Comparison of ENCODE assay signal across 13 cellular contexts in the genomic region with DNA sequence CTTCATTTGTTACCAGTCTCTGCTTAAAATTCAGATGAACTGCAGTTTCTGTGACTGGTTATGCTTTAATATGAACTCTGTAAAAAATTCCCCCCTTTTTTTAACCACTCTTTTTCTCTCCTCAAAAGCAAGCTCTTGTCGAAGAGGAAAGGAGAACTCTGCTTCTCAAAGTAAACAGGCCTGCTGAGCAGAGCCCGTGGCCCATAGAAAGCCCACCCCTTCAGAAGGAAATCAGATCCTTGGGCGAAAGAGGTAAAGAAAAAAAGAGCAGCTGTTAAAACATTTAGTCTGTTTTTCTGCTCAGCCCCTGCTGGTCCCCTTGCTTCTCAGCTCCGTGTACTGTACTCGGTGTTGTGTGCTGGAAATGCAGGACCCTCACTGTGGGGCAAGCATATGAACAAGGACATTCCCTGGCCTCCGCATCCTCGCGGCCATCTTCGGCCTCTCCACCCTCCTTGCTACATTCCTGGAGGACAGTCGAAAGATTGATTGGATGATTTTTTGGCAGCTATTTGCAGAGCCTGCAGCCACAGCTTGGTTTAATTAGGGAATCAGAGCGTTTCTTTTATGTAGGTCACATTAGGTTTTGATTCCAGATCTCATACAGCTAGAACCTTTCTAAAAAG.
DNase-seq lines count a peak whose midpoint lies in the region; FAIRE-seq and TF ChIP-seq lines count a peak whose summit lies in the region.
"Had no signal": no experiment of that assay in that cellular context is flagged by ENCODE, and none has a peak within 500 bp of the region (broad histone marks: within the 10 kb centered on the region; RNA-seq: fewer than 3 reads in every experiment).

No MANE protein-coding gene starts in this region.

- H3K27ac Mint-ChIP-seq in brain: peak overlapping the region; percentile 25 to 92 (median 91)
- H3K27ac Mint-ChIP-seq: dendritic cell treated with granulocyte-macrophage colony-stimulating factor and Interleukin-4, amounts not matched to agents 40 ng/mL and 50 ng/mL, for 4 days had no signal

- no peaks in the 10 kb centered on the region for H3K79me2 ChIP-seq in keratinocyte (ENCODE audit: control insufficient read depth, insufficient read depth, low read length)

- H3K4me2 ChIP-seq in keratinocyte (ENCODE audit: control insufficient read depth, extremely low read depth, insufficient read depth, low read depth, low read length): peak overlapping the region; percentile 54

- peak overlapping the region; percentile 27 to 71 (median 61) for H3K4me3 Mint-ChIP-seq in brain
- H3K4me3 Mint-ChIP-seq: dendritic cell treated with granulocyte-macrophage colony-stimulating factor and Interleukin-4, amounts not matched to agents 40 ng/mL and 50 ng/mL, for 4 days had no signal

- H3K9me3 ChIP-seq in keratinocyte (ENCODE audit: control insufficient read depth, low read depth, low read length) (no peaks in the 10 kb centered on the region), uterus (no peaks in the 10 kb centered on the region), small intestine (ENCODE audit: control insufficient read depth, low read depth) (no peaks in the 10 kb centered on the region)
- no peaks in the 10 kb centered on the region for H3K9me3 ChIP-seq in effector memory CD4-positive, alpha-beta T cell (ENCODE audit: control insufficient read depth, low read length)
- H3K9me3 ChIP-seq: lower lobe of right lung had no signal

- H3K9ac ChIP-seq in keratinocyte (ENCODE audit: control insufficient read depth, extremely low read depth, insufficient read depth, low read length): no peak overlapping the region

- peak; percentile 48 to 49 for DNase-seq in NCI-H2081 (lab: John Stamatoyannopoulos, UW)
- no peak for DNase-seq in NCI-H2081 treated with DMSO at 0.1 percent for 48 hours (lab: John Stamatoyannopoulos, UW)
- DNase-seq in keratinocyte (ENCODE audit: low read depth, low spot score): no peak
- peak; percentile 16 to 41 for DNase-seq in uterus
- DNase-seq in central memory CD4-positive, alpha-beta T cell: no peak
- no peak for DNase-seq in small intestine
- no peak for DNase-seq in effector memory CD4-positive, alpha-beta T cell
- DNase-seq: ACHN; lower lobe of right lung; stimulated activated CD4-positive, alpha-beta T cell treated with anti-CD3 and anti-CD28 coated beads, Interleukin-4, amount 100 ng/mL, for 4 hours had no signal

- TF ChIP-seq CTCF in brain (conservative IDR thresholded peaks at IDR 0.05) (no peak), keratinocyte (optimal IDR thresholded peaks at IDR 0.05 in 1 of 3, IDR thresholded peaks at IDR 0.05 in 1 of 3, conservative IDR thresholded peaks at IDR 0.05 in 1 of 3; ENCODE audit: extremely low read depth in 1 of 3, insufficient read depth in 2 of 3, low read length in 3 of 3) (no peak), uterus (IDR thresholded peaks at IDR 0.05) (no peak)

- TF ChIP-seq POLR2A in uterus (IDR thresholded peaks at IDR 0.05): no peak

- H4K20me1 ChIP-seq in keratinocyte (ENCODE audit: control insufficient read depth, extremely low read depth, insufficient read depth, low read length): no peaks in the 10 kb centered on the region

- H3K4me1 ChIP-seq in keratinocyte (ENCODE audit: control insufficient read depth, extremely low read depth, insufficient read depth, low read length) (peaks cover 22% of the 10 kb centered on the region), uterus (no peaks in the 10 kb centered on the region), small intestine (ENCODE audit: control insufficient read depth in 2 of 2, insufficient read depth in 1 of 2, low read depth in 1 of 2, low read length in 1 of 2) (peaks cover 0 to 2% of the 10 kb centered on the region in 2 donors)
- H3K4me1 ChIP-seq in effector memory CD4-positive, alpha-beta T cell (ENCODE audit: control insufficient read depth, insufficient read depth, low read length, poor library complexity, severe bottlenecking): no peaks in the 10 kb centered on the region

- FAIRE-seq in keratinocyte (lab: Jason Lieb, UNC) (peak; percentile 67), small intestine (lab: Jason Lieb, UNC) (no peak)
- FAIRE-seq: GM18507 had no signal

- H3K36me3 ChIP-seq in keratinocyte (ENCODE audit: control insufficient read depth in 2 of 2, extremely low read depth in 1 of 2, insufficient read depth in 2 of 2, low read length in 2 of 2) (no peaks in the 10 kb centered on the region), uterus (no peaks in the 10 kb centered on the region), small intestine (ENCODE audit: control insufficient read depth in 2 of 2, insufficient read depth in 2 of 2, low read length in 2 of 2) (no peaks in the 10 kb centered on the region)
- no peaks in the 10 kb centered on the region for H3K36me3 ChIP-seq in effector memory CD4-positive, alpha-beta T cell (ENCODE audit: control insufficient read depth, insufficient read depth, low read length)
- H3K36me3 ChIP-seq: lower lobe of right lung had no signal

- H3K4me3 ChIP-seq in keratinocyte (ENCODE audit: control insufficient read depth in 2 of 3, extremely low read depth in 1 of 3, insufficient read depth in 2 of 3, low read depth in 1 of 3, low read length in 3 of 3) (no peak overlapping the region), uterus (no peak overlapping the region), small intestine (ENCODE audit: low read depth in 1 of 2, low read length in 2 of 2) (no peak overlapping the region)
- H3K4me3 ChIP-seq in effector memory CD4-positive, alpha-beta T cell (ENCODE audit: insufficient read depth, low read depth, low read length, poor library complexity, severe bottlenecking): no peak overlapping the region
- H3K4me3 ChIP-seq: lower lobe of right lung had no signal

- no peaks in the 10 kb centered on the region for H3K36me3 Mint-ChIP-seq in brain

- peaks cover 6% of the 10 kb centered on the region for H3K27me3 Mint-ChIP-seq in brain

- H3K27ac ChIP-seq in keratinocyte (ENCODE audit: control insufficient read depth, insufficient read depth, low read length) (no peak overlapping the region), uterus (peak overlapping the region; percentile 59), small intestine (ENCODE audit: low read depth in 1 of 2, low read length in 1 of 2) (no peak overlapping the region)
- H3K27ac ChIP-seq in effector memory CD4-positive, alpha-beta T cell (ENCODE audit: insufficient read depth, low read length, poor library complexity, severe bottlenecking): no peak overlapping the region
- H3K27ac ChIP-seq: lower lobe of right lung had no signal

- peak overlapping the region; percentile 96 for H2AFZ ChIP-seq in keratinocyte (ENCODE audit: control insufficient read depth, low read length)

- 60 to 87% (median 84%) methylated on average over 11 of the region's 11 CpGs for WGBS in small intestine, 3 donors

- H3K9me1 ChIP-seq in keratinocyte (ENCODE audit: control insufficient read depth, extremely low read depth, insufficient read depth, low read length): no peaks in the 10 kb centered on the region

- no peaks in the 10 kb centered on the region for H3K27me3 ChIP-seq in keratinocyte (ENCODE audit: control insufficient read depth, extremely low read depth, insufficient read depth, low read length)
- H3K27me3 ChIP-seq in uterus: no peaks in the 10 kb centered on the region
- no peaks in the 10 kb centered on the region for H3K27me3 ChIP-seq in small intestine (ENCODE audit: control insufficient read depth in 2 of 2, insufficient read depth in 2 of 2, low read length in 2 of 2)
- H3K27me3 ChIP-seq in effector memory CD4-positive, alpha-beta T cell (replicated peaks; ENCODE audit: control insufficient read depth, insufficient read depth, low read length, poor library complexity, severe bottlenecking): no peaks in the 10 kb centered on the region

- peaks cover 55% of the 10 kb centered on the region for H3K4me1 Mint-ChIP-seq in brain

- no peaks in the 10 kb centered on the region for H3K9me3 Mint-ChIP-seq in brain
- H3K9me3 Mint-ChIP-seq: dendritic cell treated with granulocyte-macrophage colony-stimulating factor and Interleukin-4, amounts not matched to agents 40 ng/mL and 50 ng/mL, for 4 days had no signal

- dilution Hi-C loops in keratinocyte (cut with MboI; ENCODE audit: extremely low pct_ligation_motif_present, low sequenced_read_pairs): no loop called here

- intact Hi-C loops in uterus (cut with DNase I; ENCODE audit: low total_unique reads): no loop called here

Comparison
In these comparisons a context has a peak if more than half of its experiments do, and no peak if none do; other contexts are left out.
1. DNase-seq: peak in NCI-H2081 (2 of 2) and uterus (2 of 2); none in NCI-H2081 treated with DMSO at 0.1 percent for 48 hours (single experiment), keratinocyte (single experiment), central memory CD4-positive, alpha-beta T cell (single experiment), small intestine (single experiment) and effector memory CD4-positive, alpha-beta T cell (0 of 3).
2. H3K27ac ChIP-seq: peak in uterus (2 of 2); none in keratinocyte (single experiment), small intestine (0 of 2) and effector memory CD4-positive, alpha-beta T cell (single experiment).